In the genomic region with DNA sequence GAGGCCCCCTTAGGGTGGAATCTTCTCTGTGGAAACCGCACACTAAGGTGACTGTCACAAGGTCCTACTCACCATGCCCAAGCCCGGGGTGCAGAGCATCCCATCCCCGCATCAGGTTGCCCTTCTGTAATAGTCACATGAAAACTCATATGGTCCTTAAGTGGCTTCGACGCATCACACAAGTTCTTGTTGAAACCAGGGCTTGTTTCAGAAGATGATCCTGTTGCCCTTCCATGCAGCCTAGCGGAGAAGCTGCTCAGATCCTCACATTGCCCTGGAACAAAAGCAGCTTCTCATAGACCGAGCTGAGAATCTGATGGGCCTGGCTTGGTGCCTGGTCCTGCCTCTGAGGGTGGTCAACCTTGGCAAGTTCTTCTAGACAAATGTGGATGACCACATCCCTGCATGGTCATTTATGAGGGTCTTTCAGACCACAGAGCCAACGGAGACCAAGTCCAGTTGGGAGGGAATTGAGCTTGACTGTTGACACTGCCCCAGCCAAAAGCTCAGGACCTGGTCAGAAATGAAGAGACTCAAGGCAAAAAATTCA, we compare ENCODE assay signal across 16 cellular contexts. TPM values are rescaled to one million over a fixed set of nuclear protein-coding genes. Genes with fewer than 3 reads are reported as not detected.
DNase-seq lines count a peak whose midpoint lies in the region; ATAC-seq and TF ChIP-seq lines count a peak whose summit lies in the region.
"Had no signal": no experiment of that assay in that cellular context is flagged by ENCODE, and none has a peak within 500 bp of the region (broad histone marks: within the 10 kb centered on the region; RNA-seq: fewer than 3 reads in every experiment).

No MANE protein-coding gene starts in this region.

- peak; percentile 74 for DNase-seq in SK-MEL-5 (ENCODE audit: low read depth, low spot score)
- peak; percentile 18 for DNase-seq in ecto neural progenitor cell (ENCODE audit: low spot score)
- peak; percentile 39 for DNase-seq in mesenteric fat pad (ENCODE audit: low spot score)
- DNase-seq in vagina (ENCODE audit: extremely low spot score in 2 of 2): peak; percentile 34 to 52
- no peak for DNase-seq in activated CD4-positive, alpha-beta T cell treated with anti-CD3 and anti-CD28 coated beads, Interleukin-2, amount 10 ng/mL, durations not matched to agents 7 days and 5 days
- DNase-seq: C1 segment of cervical spinal cord; Calu3; CD4-positive, alpha-beta memory T cell; COR-L47; DMS53; DMS79 treated with DMSO at 0.1 percent for 48 hours; GF-D8; H9 had no signal

- CTCF ChIA-PET in activated CD4-positive, alpha-beta T cell treated with anti-CD3 and anti-CD28 coated beads, Interleukin-2, amount 10 ng/mL, durations not matched to agents 7 days and 5 days (lab: Charles Lee): no interaction called here

- no peaks in the 10 kb centered on the region for H3K9me3 ChIP-seq in vagina

- no peaks in the 10 kb centered on the region for H3K27me3 ChIP-seq in vagina

- TF ChIP-seq POLR2A in vagina (IDR thresholded peaks at IDR 0.05): no peak

- no peak overlapping the region for H3K27ac Mint-ChIP-seq in activated CD4-positive, alpha-beta T cell treated with anti-CD3 and anti-CD28 coated beads, Interleukin-2, amount 10 ng/mL, durations not matched to agents 7 days and 5 days
- H3K27ac Mint-ChIP-seq: GM23338, H9 had no signal

- intact Hi-C loops in vagina (cut with DNase I): no loop called here

- H3K36me3 ChIP-seq in vagina: no peaks in the 10 kb centered on the region

- H3K27ac ChIP-seq in vagina: no peak overlapping the region

- H3K4me3 ChIP-seq in vagina: no peak overlapping the region
- H3K4me3 ChIP-seq: GM23338 had no signal

- peaks cover 2% of the 10 kb centered on the region for H3K27me3 Mint-ChIP-seq in activated CD4-positive, alpha-beta T cell treated with anti-CD3 and anti-CD28 coated beads, Interleukin-2, amount 10 ng/mL, durations not matched to agents 7 days and 5 days

- in situ Hi-C loops in SK-MEL-5 (cut with HindIII; ENCODE audit: low pct_unique_long_range_greater_than_20kb, low sequenced_read_pairs): no loop called here

- no peak for TF ChIP-seq CTCF in vagina (IDR thresholded peaks at IDR 0.05)

- ATAC-seq in HG02870 (IDR thresholded peaks at IDR 0.05; ENCODE audit: unreplicated experiment): no peak
- ATAC-seq: GM23338, HCT116 had no signal

- H3K36me3 Mint-ChIP-seq in activated CD4-positive, alpha-beta T cell treated with anti-CD3 and anti-CD28 coated beads, Interleukin-2, amount 10 ng/mL, durations not matched to agents 7 days and 5 days (ENCODE audit: low read depth): no peaks in the 10 kb centered on the region
- H3K36me3 Mint-ChIP-seq: CD4-positive, alpha-beta memory T cell had no signal

- peaks cover 5% of the 10 kb centered on the region for H3K4me1 Mint-ChIP-seq in activated CD4-positive, alpha-beta T cell treated with anti-CD3 and anti-CD28 coated beads, Interleukin-2, amount 10 ng/mL, durations not matched to agents 7 days and 5 days
- H3K4me1 Mint-ChIP-seq: GM23338, H9 had no signal

- peaks cover 6% of the 10 kb centered on the region for H3K9me3 Mint-ChIP-seq in activated CD4-positive, alpha-beta T cell treated with anti-CD3 and anti-CD28 coated beads, Interleukin-2, amount 10 ng/mL, durations not matched to agents 7 days and 5 days

- POLR2A ChIA-PET in activated CD4-positive, alpha-beta T cell treated with anti-CD3 and anti-CD28 coated beads, Interleukin-2, amount 10 ng/mL, durations not matched to agents 7 days and 5 days (lab: Charles Lee): no interaction called here

- no peaks in the 10 kb centered on the region for H3K4me1 ChIP-seq in vagina

- no peak overlapping the region for H3K4me3 Mint-ChIP-seq in activated CD4-positive, alpha-beta T cell treated with anti-CD3 and anti-CD28 coated beads, Interleukin-2, amount 10 ng/mL, durations not matched to agents 7 days and 5 days
- H3K4me3 Mint-ChIP-seq: CD4-positive, alpha-beta memory T cell; GM23338; H9 had no signal

RNA-seq across cellular contexts. Expression of a gene that starts 54.1 kb away (rescaled TPM):
- 21.4 and 23.1 TPM in 2 replicates for total RNA-seq in SK-MEL-5 (2014; rRNA removed; shearing (Covaris generic))
- 20.7 and 30.7 TPM in 2 replicates for polyA plus RNA-seq in SK-MEL-5 (2015; cell fraction: cytosol; rRNA removed)
- polyA plus RNA-seq in SK-MEL-5 (2015; cell fraction: nucleus; rRNA removed): 4.5 and 6.9 TPM in 2 replicates
- total RNA-seq in mesenteric fat pad: 21.6 TPM
- 20.1 TPM for total RNA-seq in vagina
- 10 to 100 TPM; 34.2 to 38.9 TPM for total RNA-seq in activated CD4-positive, alpha-beta T cell treated with anti-CD3 and anti-CD28 coated beads, Interleukin-2, amount 10 ng/mL, durations not matched to agents 7 days and 5 days
